Comparison of ENCODE assay signal across 1 cellular context in genomic region chr15:72389231-72389630, GRCh38.
TF ChIP-seq lines count a peak whose summit lies in the region.

No MANE protein-coding gene starts in this region.

TF ChIP-seq in SK-N-SH, 30 proteins besides CTCF, POLR2A, EP300 and RAD21 (continued from another document):
- no peak for TF ChIP-seq USF1 (IDR thresholded peaks at IDR 0.05; ENCODE audit: borderline replicate concordance, low read depth)
- no peak for TF ChIP-seq RFX5 (IDR thresholded peaks at IDR 0.05; ENCODE audit: low read length)
- no peak for TF ChIP-seq SMC3 (IDR thresholded peaks at IDR 0.05; ENCODE audit: low read depth, low read length)
- no peak for TF ChIP-seq JUND (IDR thresholded peaks at IDR 0.05)
- no peak for TF ChIP-seq POLR2AphosphoS5 (IDR thresholded peaks at IDR 0.05; ENCODE audit: low read depth, low read length)
- no peak for TF ChIP-seq IRF3 (IDR thresholded peaks at IDR 0.05; ENCODE audit: low read depth, low read length)
- TF ChIP-seq PBX3 (IDR thresholded peaks at IDR 0.05): no peak
